ENCODE assay signal across 11 cellular contexts in genomic region chr20:45432294-45432693, GRCh38. TPM values are rescaled to one million over a fixed set of nuclear protein-coding genes. Genes with fewer than 3 reads are reported as not detected.
DNase-seq lines count a peak whose midpoint lies in the region; ATAC-seq and TF ChIP-seq lines count a peak whose summit lies in the region.
"Had no signal": no experiment of that assay in that cellular context is flagged by ENCODE, and none has a peak within 500 bp of the region (broad histone marks: within the 10 kb centered on the region; RNA-seq: fewer than 3 reads in every experiment).

No MANE protein-coding gene starts in this region.

- H3K9me3 Mint-ChIP-seq in activated CD8-positive, alpha-beta T cell treated with anti-CD3 and anti-CD28 coated beads, Interleukin-2, amount 10 ng/mL, durations not matched to agents 7 days and 5 days (ENCODE audit: insufficient read depth), result no peaks in the 10 kb centered on the region

- H3K27ac ChIP-seq in HL-60 (replicated peaks), result peak overlapping the region; percentile 83

- no peak overlapping the region for H3K4me3 Mint-ChIP-seq in activated CD8-positive, alpha-beta T cell treated with anti-CD3 and anti-CD28 coated beads, Interleukin-2, amount 10 ng/mL, durations not matched to agents 7 days and 5 days

- H3K27me3 ChIP-seq in HL-60 (ENCODE audit: insufficient read depth, poor library complexity, severe bottlenecking), result no peaks in the 10 kb centered on the region

- POLR2A ChIA-PET in activated CD8-positive, alpha-beta T cell treated with anti-CD3 and anti-CD28 coated beads, Interleukin-2, amount 10 ng/mL, durations not matched to agents 7 days and 5 days (lab: Charles Lee), result no interaction called here

- H3K4me3 ChIP-seq in GM12865 (ENCODE audit: low read depth, low read length) (no peak overlapping the region), HL-60 (replicated peaks; ENCODE audit: insufficient read depth, low read length) (no peak overlapping the region)

- CTCF ChIA-PET in activated CD8-positive, alpha-beta T cell treated with anti-CD3 and anti-CD28 coated beads, Interleukin-2, amount 10 ng/mL, durations not matched to agents 7 days and 5 days (lab: Charles Lee), result interaction anchor here (12.5 kb wide), 1 partner anchor 64 kb away, joined by 606 read pairs; the partner anchor contains the start of genes SYS1 and TP53TG5

- no peaks in the 10 kb centered on the region for H3K27me3 Mint-ChIP-seq in activated CD8-positive, alpha-beta T cell treated with anti-CD3 and anti-CD28 coated beads, Interleukin-2, amount 10 ng/mL, durations not matched to agents 7 days and 5 days (ENCODE audit: low read depth)

- peak; percentile 82 for DNase-seq in GM12865 (ENCODE audit: low read depth)
- peak; percentile 72 to 93 for DNase-seq in HL-60 (ENCODE audit: low read depth in 1 of 2, low spot score in 1 of 2)
- peak; percentile 30 for DNase-seq in activated CD8-positive, alpha-beta T cell treated with anti-CD3 and anti-CD28 coated beads, Interleukin-2, amount 10 ng/mL, durations not matched to agents 7 days and 5 days
- no peak for DNase-seq in stimulated activated CD4-positive, alpha-beta T cell treated with anti-CD3 and anti-CD28 coated beads, Interleukin-2, amount 100 ng/mL, for 48 hours
- no peak for DNase-seq in DMS114 treated with DMSO at 0.1 percent for 48 hours (lab: John Stamatoyannopoulos, UW; ENCODE audit: unreplicated experiment)
- no peak for DNase-seq in activated CD4-positive, CD25-positive, alpha-beta regulatory T cell treated with anti-CD3 and anti-CD28 coated beads, Interleukin-2, amount 50 U/mL, for 72 hours
- DNase-seq: mesenchymal stem cell; stimulated activated CD4-positive, alpha-beta T cell treated with anti-CD3 and anti-CD28 coated beads, Interleukin-4, amount 100 ng/mL, for 24 hours had no signal

- ATAC-seq in GM21423 (IDR thresholded peaks at IDR 0.05; ENCODE audit: unreplicated experiment) (peak; percentile 71), HG02571 (IDR thresholded peaks at IDR 0.05; ENCODE audit: unreplicated experiment) (no peak)
- no peak for ATAC-seq in activated CD8-positive, alpha-beta T cell treated with anti-CD3 and anti-CD28 coated beads, Interleukin-2, amount 10 ng/mL, durations not matched to agents 7 days and 5 days

- H3K4me1 Mint-ChIP-seq in activated CD8-positive, alpha-beta T cell treated with anti-CD3 and anti-CD28 coated beads, Interleukin-2, amount 10 ng/mL, durations not matched to agents 7 days and 5 days (ENCODE audit: low read depth), result peaks cover 30% of the 10 kb centered on the region

- peaks cover 21% of the 10 kb centered on the region for H3K36me3 Mint-ChIP-seq in activated CD8-positive, alpha-beta T cell treated with anti-CD3 and anti-CD28 coated beads, Interleukin-2, amount 10 ng/mL, durations not matched to agents 7 days and 5 days (ENCODE audit: low read depth)

- TF ChIP-seq CTCF in GM12865 (IDR thresholded peaks at IDR 0.05; ENCODE audit: insufficient read depth, low read depth, low read length, missing control alignments) (no peak), HL-60 (IDR thresholded peaks at IDR 0.05; ENCODE audit: insufficient read depth, low read length) (no peak)

- peak overlapping the region; percentile 32 for H3K27ac Mint-ChIP-seq in activated CD8-positive, alpha-beta T cell treated with anti-CD3 and anti-CD28 coated beads, Interleukin-2, amount 10 ng/mL, durations not matched to agents 7 days and 5 days

RNA-seq across cellular contexts. Expression of gene PIGT, which starts 16.4 kb away (rescaled TPM):
- total RNA-seq in activated CD8-positive, alpha-beta T cell treated with anti-CD3 and anti-CD28 coated beads, Interleukin-2, amount 10 ng/mL, durations not matched to agents 7 days and 5 days, result 10 to 100 TPM; 59.6 to 62.4 TPM

RNA-seq across cellular contexts. Expression of gene DBNDD2, which starts 24.2 kb away (rescaled TPM):
- total RNA-seq in activated CD8-positive, alpha-beta T cell treated with anti-CD3 and anti-CD28 coated beads, Interleukin-2, amount 10 ng/mL, durations not matched to agents 7 days and 5 days, result 1 to 10 TPM; 8.1 to 10.0 TPM

RNA-seq across cellular contexts. Expression of gene WFDC2, which starts 37.3 kb away (rescaled TPM):
- not detected for total RNA-seq in activated CD8-positive, alpha-beta T cell treated with anti-CD3 and anti-CD28 coated beads, Interleukin-2, amount 10 ng/mL, durations not matched to agents 7 days and 5 days
- total RNA-seq: Daoy had no signal

RNA-seq across cellular contexts. Expression of gene TP53TG5, which starts 54.2 kb away (rescaled TPM):
- under 1 TPM in 1 of 2 experiments, not detected in 1; 0.16 TPM for total RNA-seq in activated CD8-positive, alpha-beta T cell treated with anti-CD3 and anti-CD28 coated beads, Interleukin-2, amount 10 ng/mL, durations not matched to agents 7 days and 5 days
- total RNA-seq: Daoy had no signal

Comparison
In these comparisons a context has a peak if more than half of its experiments do, and no peak if none do; other contexts are left out.
1. DNase-seq: peak in GM12865 (single experiment), HL-60 (2 of 2) and activated CD8-positive, alpha-beta T cell treated with anti-CD3 and anti-CD28 coated beads, Interleukin-2, amount 10 ng/mL, durations not matched to agents 7 days and 5 days (single experiment); none in stimulated activated CD4-positive, alpha-beta T cell treated with anti-CD3 and anti-CD28 coated beads, Interleukin-2, amount 100 ng/mL, for 48 hours (0 of 2), DMS114 treated with DMSO at 0.1 percent for 48 hours (single experiment) and activated CD4-positive, CD25-positive, alpha-beta regulatory T cell treated with anti-CD3 and anti-CD28 coated beads, Interleukin-2, amount 50 U/mL, for 72 hours (single experiment).